ENCODE assay signal across 21 cellular contexts in the genomic region with DNA sequence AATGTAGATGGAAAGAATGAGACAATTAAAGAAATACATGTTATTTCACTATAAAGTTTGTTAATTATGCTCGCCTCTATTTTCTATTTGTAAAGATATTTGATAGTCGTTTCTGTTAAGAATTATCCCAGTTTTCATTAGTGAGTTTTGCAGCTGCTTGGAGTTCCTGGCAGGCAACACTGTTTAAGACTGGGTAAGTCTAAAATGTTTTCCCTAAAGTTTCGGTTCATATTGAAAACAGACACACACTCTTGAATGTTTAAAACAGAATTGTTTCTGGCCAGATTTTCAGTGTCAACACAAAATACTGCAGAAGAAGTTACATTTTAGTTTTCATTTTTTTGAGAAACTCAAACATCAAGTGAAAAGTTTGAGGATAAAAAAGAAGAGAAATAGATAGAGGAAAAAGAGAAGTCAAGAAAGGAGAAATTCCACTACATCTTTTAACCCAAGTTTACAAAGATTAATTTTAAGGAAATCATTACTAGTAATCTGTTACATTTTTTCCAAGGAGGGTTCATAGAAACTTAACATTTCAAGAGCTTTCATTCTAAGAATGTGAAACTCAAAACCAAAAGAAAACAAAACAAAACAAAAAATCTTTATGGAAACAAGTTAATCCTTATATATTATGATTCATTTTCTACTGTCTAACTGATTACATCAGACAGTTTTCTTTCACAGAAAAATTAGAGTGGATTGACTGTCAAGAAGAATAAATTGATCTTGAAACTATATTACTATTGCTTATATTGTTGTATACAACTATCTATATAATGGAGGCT.
A peak's percentile ranks its signal among the peaks of the same experiment; 100 is the strongest.
DNase-seq lines count a peak whose midpoint lies in the region; ATAC-seq and TF ChIP-seq lines count a peak whose summit lies in the region.
"Had no signal": no experiment of that assay in that cellular context is flagged by ENCODE, and none has a peak within 500 bp of the region (broad histone marks: within the 10 kb centered on the region; RNA-seq: fewer than 3 reads in every experiment).

No MANE protein-coding gene starts in this region.

- 0 out of 2 replicates have a peak overlapping the region, but pooled peaks have one; percentile 38 for H3K27ac Mint-ChIP-seq in WTC11
- no peak overlapping the region for H3K27ac Mint-ChIP-seq in activated CD8-positive, alpha-beta memory T cell treated with anti-CD3 and anti-CD28 coated beads, Interleukin-2, amount 10 ng/mL, durations not matched to agents 7 days and 5 days
- H3K27ac Mint-ChIP-seq: CD4-positive, alpha-beta T cell; naive thymus-derived CD4-positive, alpha-beta T cell had no signal

- H3K4me3 ChIP-seq in neuron (ENCODE audit: low read length) = no peak overlapping the region
- H3K4me3 ChIP-seq: lung had no signal

- H3K9me3 Mint-ChIP-seq in WTC11 = no peaks in the 10 kb centered on the region; the same call in 1 of the 2 replicates
- H3K9me3 Mint-ChIP-seq in activated CD8-positive, alpha-beta memory T cell treated with anti-CD3 and anti-CD28 coated beads, Interleukin-2, amount 10 ng/mL, durations not matched to agents 7 days and 5 days (ENCODE audit: low read depth) = peaks cover 5% of the 10 kb centered on the region

- H3K9me3 ChIP-seq in neuron (ENCODE audit: low read length) = no peaks in the 10 kb centered on the region
- H3K9me3 ChIP-seq: heart left ventricle had no signal

- in situ Hi-C loops in ACHN (cut with HindIII; ENCODE audit: low pct_ligation_motif_present, low pct_unique_long_range_greater_than_20kb, low sequenced_read_pairs) = no loop called here

- no peaks in the 10 kb centered on the region for H3K27me3 Mint-ChIP-seq in WTC11 (ENCODE audit: low read depth)
- no peaks in the 10 kb centered on the region for H3K27me3 Mint-ChIP-seq in activated CD8-positive, alpha-beta memory T cell treated with anti-CD3 and anti-CD28 coated beads, Interleukin-2, amount 10 ng/mL, durations not matched to agents 7 days and 5 days
- H3K27me3 Mint-ChIP-seq: CD4-positive, alpha-beta T cell; naive thymus-derived CD4-positive, alpha-beta T cell had no signal

- H3K4me1 ChIP-seq in neuron (ENCODE audit: insufficient read depth, low read length) = no peaks in the 10 kb centered on the region
- H3K4me1 ChIP-seq: heart left ventricle had no signal

- H3K27me3 ChIP-seq in neuron (ENCODE audit: insufficient read depth, low read length) = no peaks in the 10 kb centered on the region
- H3K27me3 ChIP-seq: heart left ventricle had no signal

- CTCF ChIA-PET in WTC11 (lab: Charles Lee) = no interaction called here
- CTCF ChIA-PET in activated CD8-positive, alpha-beta memory T cell treated with anti-CD3 and anti-CD28 coated beads, Interleukin-2, amount 10 ng/mL, durations not matched to agents 7 days and 5 days (lab: Charles Lee) = no interaction called here

- H2AFZ ChIP-seq in neuron (ENCODE audit: low read depth, low read length) = peak overlapping the region; percentile 54

- no peak for ATAC-seq in WTC11
- no peak for ATAC-seq in activated CD8-positive, alpha-beta memory T cell treated with anti-CD3 and anti-CD28 coated beads, Interleukin-2, amount 10 ng/mL, durations not matched to agents 7 days and 5 days
- ATAC-seq: heart left ventricle; naive thymus-derived CD4-positive, alpha-beta T cell; Panc1 had no signal

- H3K36me3 Mint-ChIP-seq in WTC11 = no peaks in the 10 kb centered on the region
- H3K36me3 Mint-ChIP-seq in activated CD8-positive, alpha-beta memory T cell treated with anti-CD3 and anti-CD28 coated beads, Interleukin-2, amount 10 ng/mL, durations not matched to agents 7 days and 5 days = no peaks in the 10 kb centered on the region
- H3K36me3 Mint-ChIP-seq: naive thymus-derived CD4-positive, alpha-beta T cell had no signal

- no peak for TF ChIP-seq CTCF in WTC11 (IDR thresholded peaks at IDR 0.05)

- H3K36me3 ChIP-seq in neuron (ENCODE audit: insufficient read depth, low read length) = no peaks in the 10 kb centered on the region
- H3K36me3 ChIP-seq: heart left ventricle had no signal

- POLR2A ChIA-PET in WTC11 (lab: Charles Lee) = no interaction called here

- DNase-seq in AG20443 (ENCODE audit: low spot score) = peak; percentile 17
- no peak for DNase-seq in WTC11 (ENCODE audit: low spot score)
- peak; percentile 77 for DNase-seq in fibroblast of peridontal ligament (ENCODE audit: extremely low read depth)
- no peak for DNase-seq in activated CD8-positive, alpha-beta memory T cell treated with anti-CD3 and anti-CD28 coated beads, Interleukin-2, amount 10 ng/mL, durations not matched to agents 7 days and 5 days
- DNase-seq in ACHN = no peak
- no peak for DNase-seq in NCI-H1930 (lab: John Stamatoyannopoulos, UW)
- DNase-seq in T-helper 2 cell = no peak
- DNase-seq: activated CD4-positive, alpha-beta T cell treated with anti-CD3 and anti-CD28 coated beads for 4 hours; activated effector memory CD4-positive, alpha-beta T cell treated with anti-CD3 and anti-CD28 coated beads, Interleukin-2, amount 50 U/mL, for 16 hours; amniotic stem cell; CD4-positive, alpha-beta T cell; cerebellar nuclear complex; heart left ventricle; naive thymus-derived CD4-positive, alpha-beta T cell; NCI-H1436; NCI-H774; stimulated activated CD4-positive, alpha-beta T cell treated with anti-CD3 and anti-CD28 coated beads, Interleukin-12 subunit alpha, Interleukin-12 subunit beta, amount 100 ng/mL, for 4 hours; T1000 had no signal

- peaks cover 12% of the 10 kb centered on the region for H3K4me1 Mint-ChIP-seq in WTC11
- no peaks in the 10 kb centered on the region for H3K4me1 Mint-ChIP-seq in activated CD8-positive, alpha-beta memory T cell treated with anti-CD3 and anti-CD28 coated beads, Interleukin-2, amount 10 ng/mL, durations not matched to agents 7 days and 5 days
- H3K4me1 Mint-ChIP-seq: naive thymus-derived CD4-positive, alpha-beta T cell had no signal

- H3K4me3 Mint-ChIP-seq in WTC11 = no peak overlapping the region
- no peak overlapping the region for H3K4me3 Mint-ChIP-seq in activated CD8-positive, alpha-beta memory T cell treated with anti-CD3 and anti-CD28 coated beads, Interleukin-2, amount 10 ng/mL, durations not matched to agents 7 days and 5 days
- H3K4me3 Mint-ChIP-seq: CD4-positive, alpha-beta T cell; naive thymus-derived CD4-positive, alpha-beta T cell had no signal

TF ChIP-seq in WTC11, 78 proteins besides CTCF, POLR2A, EP300 and RAD21 (continues in another document):
- no peak for TF ChIP-seq RORB (CRISPR knock-in tag; IDR thresholded peaks at IDR 0.05)
- no peak for TF ChIP-seq EMX1 (CRISPR knock-in tag; IDR thresholded peaks at IDR 0.05)
- no peak for TF ChIP-seq ESRRA (CRISPR knock-in tag; IDR thresholded peaks at IDR 0.05; ENCODE audit: borderline replicate concordance)
- TF ChIP-seq, protein P1, sequence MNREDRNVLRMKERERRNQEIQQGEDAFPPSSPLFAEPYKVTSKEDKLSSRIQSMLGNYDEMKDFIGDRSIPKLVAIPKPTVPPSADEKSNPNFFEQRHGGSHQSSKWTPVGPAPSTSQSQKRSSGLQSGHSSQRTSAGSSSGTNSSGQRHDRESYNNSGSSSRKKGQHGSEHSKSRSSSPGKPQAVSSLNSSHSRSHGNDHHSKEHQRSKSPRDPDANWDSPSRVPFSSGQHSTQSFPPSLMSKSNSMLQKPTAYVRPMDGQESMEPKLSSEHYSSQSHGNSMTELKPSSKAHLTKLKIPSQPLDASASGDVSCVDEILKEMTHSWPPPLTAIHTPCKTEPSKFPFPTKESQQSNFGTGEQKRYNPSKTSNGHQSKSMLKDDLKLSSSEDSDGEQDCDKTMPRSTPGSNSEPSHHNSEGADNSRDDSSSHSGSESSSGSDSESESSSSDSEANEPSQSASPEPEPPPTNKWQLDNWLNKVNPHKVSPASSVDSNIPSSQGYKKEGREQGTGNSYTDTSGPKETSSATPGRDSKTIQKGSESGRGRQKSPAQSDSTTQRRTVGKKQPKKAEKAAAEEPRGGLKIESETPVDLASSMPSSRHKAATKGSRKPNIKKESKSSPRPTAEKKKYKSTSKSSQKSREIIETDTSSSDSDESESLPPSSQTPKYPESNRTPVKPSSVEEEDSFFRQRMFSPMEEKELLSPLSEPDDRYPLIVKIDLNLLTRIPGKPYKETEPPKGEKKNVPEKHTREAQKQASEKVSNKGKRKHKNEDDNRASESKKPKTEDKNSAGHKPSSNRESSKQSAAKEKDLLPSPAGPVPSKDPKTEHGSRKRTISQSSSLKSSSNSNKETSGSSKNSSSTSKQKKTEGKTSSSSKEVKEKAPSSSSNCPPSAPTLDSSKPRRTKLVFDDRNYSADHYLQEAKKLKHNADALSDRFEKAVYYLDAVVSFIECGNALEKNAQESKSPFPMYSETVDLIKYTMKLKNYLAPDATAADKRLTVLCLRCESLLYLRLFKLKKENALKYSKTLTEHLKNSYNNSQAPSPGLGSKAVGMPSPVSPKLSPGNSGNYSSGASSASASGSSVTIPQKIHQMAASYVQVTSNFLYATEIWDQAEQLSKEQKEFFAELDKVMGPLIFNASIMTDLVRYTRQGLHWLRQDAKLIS (CRISPR knock-in tag; IDR thresholded peaks at IDR 0.05; ENCODE audit: borderline replicate concordance) = no peak
- TF ChIP-seq, protein P2, sequence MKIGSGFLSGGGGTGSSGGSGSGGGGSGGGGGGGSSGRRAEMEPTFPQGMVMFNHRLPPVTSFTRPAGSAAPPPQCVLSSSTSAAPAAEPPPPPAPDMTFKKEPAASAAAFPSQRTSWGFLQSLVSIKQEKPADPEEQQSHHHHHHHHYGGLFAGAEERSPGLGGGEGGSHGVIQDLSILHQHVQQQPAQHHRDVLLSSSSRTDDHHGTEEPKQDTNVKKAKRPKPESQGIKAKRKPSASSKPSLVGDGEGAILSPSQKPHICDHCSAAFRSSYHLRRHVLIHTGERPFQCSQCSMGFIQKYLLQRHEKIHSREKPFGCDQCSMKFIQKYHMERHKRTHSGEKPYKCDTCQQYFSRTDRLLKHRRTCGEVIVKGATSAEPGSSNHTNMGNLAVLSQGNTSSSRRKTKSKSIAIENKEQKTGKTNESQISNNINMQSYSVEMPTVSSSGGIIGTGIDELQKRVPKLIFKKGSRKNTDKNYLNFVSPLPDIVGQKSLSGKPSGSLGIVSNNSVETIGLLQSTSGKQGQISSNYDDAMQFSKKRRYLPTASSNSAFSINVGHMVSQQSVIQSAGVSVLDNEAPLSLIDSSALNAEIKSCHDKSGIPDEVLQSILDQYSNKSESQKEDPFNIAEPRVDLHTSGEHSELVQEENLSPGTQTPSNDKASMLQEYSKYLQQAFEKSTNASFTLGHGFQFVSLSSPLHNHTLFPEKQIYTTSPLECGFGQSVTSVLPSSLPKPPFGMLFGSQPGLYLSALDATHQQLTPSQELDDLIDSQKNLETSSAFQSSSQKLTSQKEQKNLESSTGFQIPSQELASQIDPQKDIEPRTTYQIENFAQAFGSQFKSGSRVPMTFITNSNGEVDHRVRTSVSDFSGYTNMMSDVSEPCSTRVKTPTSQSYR (CRISPR knock-in tag; IDR thresholded peaks at IDR 0.05) = no peak
- no peak for TF ChIP-seq MYBL2 (CRISPR knock-in tag; IDR thresholded peaks at IDR 0.05)

Comparison
In these comparisons a context has a peak if more than half of its experiments do, and no peak if none do; other contexts are left out.
1. DNase-seq: peak in AG20443 (single experiment) and fibroblast of peridontal ligament (single experiment); none in WTC11 (single experiment), activated CD8-positive, alpha-beta memory T cell treated with anti-CD3 and anti-CD28 coated beads, Interleukin-2, amount 10 ng/mL, durations not matched to agents 7 days and 5 days (single experiment), ACHN (single experiment), NCI-H1930 (0 of 2) and T-helper 2 cell (0 of 5).